Comparison of ENCODE assay signal across 12 cellular contexts in the genomic region with DNA sequence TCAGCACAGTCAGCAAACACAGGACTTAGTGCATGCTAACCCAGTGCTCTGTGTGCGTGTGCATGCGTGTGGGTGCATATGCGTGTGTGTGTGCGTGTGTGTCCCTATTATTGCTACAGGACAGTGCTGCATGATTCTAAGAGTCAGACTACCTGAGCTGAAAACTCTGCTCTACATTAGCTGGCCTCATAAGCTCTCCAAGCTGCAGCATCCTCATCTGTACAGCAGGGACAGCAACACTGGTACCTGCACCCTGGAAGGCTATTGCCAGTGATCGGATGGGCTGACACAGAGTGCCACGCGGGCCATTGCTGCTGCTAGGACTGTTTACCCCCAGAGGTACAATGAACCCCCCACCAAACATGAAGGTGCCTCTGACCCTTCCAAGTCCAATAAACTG. TPM values are rescaled to one million over a fixed set of nuclear protein-coding genes. Genes with fewer than 3 reads are reported as not detected.
DNase-seq lines count a peak whose midpoint lies in the region; ATAC-seq, FAIRE-seq and TF ChIP-seq lines count a peak whose summit lies in the region.
"Had no signal": no experiment of that assay in that cellular context is flagged by ENCODE, and none has a peak within 500 bp of the region (broad histone marks: within the 10 kb centered on the region; RNA-seq: fewer than 3 reads in every experiment).

No MANE protein-coding gene starts in this region.

- H3K27me3 ChIP-seq in astrocyte (ENCODE audit: insufficient read depth, low read length) = no peaks in the 10 kb centered on the region

- DNase-seq in A172 (ENCODE audit: low spot score) (peak; percentile 30), astrocyte (ENCODE audit: low read depth) (peak; percentile 33), left kidney (ENCODE audit: low read depth, low spot score) (peak; percentile 24), NCI-H1417 (lab: John Stamatoyannopoulos, UW) (no peak), GM12892 (ENCODE audit: insufficient read length) (no peak), posterior vena cava (ENCODE audit: low spot score) (no peak)
- DNase-seq: activated CD8-positive, alpha-beta memory T cell treated with anti-CD3 and anti-CD28 coated beads, Interleukin-2, amount 50 U/mL, for 48 hours; NCI-H446 treated with DMSO at 0.1 percent for 48 hours had no signal

- no peak for TF ChIP-seq CTCF in astrocyte (IDR thresholded peaks at IDR 0.05; ENCODE audit: insufficient read depth, low read depth, low read length)

- H3K79me2 ChIP-seq in astrocyte (ENCODE audit: insufficient read depth, low read length) = peaks cover 60% of the 10 kb centered on the region

- FAIRE-seq in astrocyte (lab: Jason Lieb, UNC) (no peak), GM12892 (lab: Jason Lieb, UNC) (no peak)

- no peak overlapping the region for H2AFZ ChIP-seq in astrocyte (ENCODE audit: low read depth, low read length)

- no peaks in the 10 kb centered on the region for H3K36me3 ChIP-seq in astrocyte (ENCODE audit: insufficient read depth, low read length)

- intact Hi-C loops in posterior vena cava (cut with DNase I) = no loop called here

- H3K4me1 Mint-ChIP-seq in astrocyte (ENCODE audit: low read depth, unreplicated experiment) = peaks cover 47% of the 10 kb centered on the region

- H3K9me3 ChIP-seq in astrocyte (ENCODE audit: insufficient read depth, low read depth, low read length) = no peaks in the 10 kb centered on the region

- H3K4me3 Mint-ChIP-seq in astrocyte (ENCODE audit: unreplicated experiment) = peak overlapping the region; percentile 96

- no peaks in the 10 kb centered on the region for H3K27me3 Mint-ChIP-seq in astrocyte (ENCODE audit: low read depth, unreplicated experiment)

- peak overlapping the region; percentile 73 for H3K27ac ChIP-seq in astrocyte (ENCODE audit: low read depth, low read length)
- H3K27ac ChIP-seq: C4-2B had no signal

- peaks cover 7% of the 10 kb centered on the region for H3K36me3 Mint-ChIP-seq in astrocyte (ENCODE audit: low read depth, unreplicated experiment)

- TF ChIP-seq POLR2A in GM12892 (IDR thresholded peaks at IDR 0.05; ENCODE audit: low read depth, low read length) = no peak

- H3K9ac ChIP-seq in astrocyte (ENCODE audit: low read length) = peak overlapping the region; percentile 88

- ATAC-seq in GM21717 (IDR thresholded peaks at IDR 0.05; ENCODE audit: unreplicated experiment) (peak; percentile 60), HG03108 (IDR thresholded peaks at IDR 0.05; ENCODE audit: unreplicated experiment) (no peak)
- ATAC-seq: HCT116 had no signal

- no peaks in the 10 kb centered on the region for H3K9me3 Mint-ChIP-seq in astrocyte (ENCODE audit: unreplicated experiment)

- peaks cover 40% of the 10 kb centered on the region for H3K4me1 ChIP-seq in astrocyte (ENCODE audit: insufficient read depth, low read length)

- H3K4me3 ChIP-seq in astrocyte (ENCODE audit: insufficient read depth, low read depth, low read length) = peak overlapping the region; percentile 87

- peak overlapping the region; percentile 86 for H3K4me2 ChIP-seq in astrocyte (ENCODE audit: low read length)

- H4K20me1 ChIP-seq in astrocyte (ENCODE audit: insufficient read depth, low read length) = peaks cover 43% of the 10 kb centered on the region

- peak overlapping the region; percentile 82 for H3K27ac Mint-ChIP-seq in astrocyte (ENCODE audit: unreplicated experiment)

RNA-seq across cellular contexts. Expression of gene ADAMTS12, which starts 1.2 kb away (rescaled TPM):
- total RNA-seq in A172 (2014; rRNA removed; shearing (Covaris generic)) = 13.4 and 14.4 TPM in 2 replicates
- total RNA-seq in astrocyte (143 and 156 TPM in 2 replicates), posterior vena cava (1 to 10 TPM; 5.9 to 7.1 TPM)
- 12.6 TPM for polyA plus RNA-seq in GM12892 (2012; ENCODE audit: missing spikeins)

RNA-seq across cellular contexts. Expression of gene RXFP3, which starts 45.6 kb away (rescaled TPM):
- not detected in 2 replicates for total RNA-seq in A172 (2014; rRNA removed; shearing (Covaris generic))
- total RNA-seq in astrocyte (not detected in 2 replicates), posterior vena cava (not detected)
- polyA plus RNA-seq in GM12892 (2012; ENCODE audit: missing spikeins) = not detected

Comparison
In these comparisons a context has a peak if more than half of its experiments do, and no peak if none do; other contexts are left out.
1. DNase-seq: peak in A172 (single experiment), astrocyte (single experiment) and left kidney (single experiment); none in NCI-H1417 (0 of 3), GM12892 (single experiment) and posterior vena cava (single experiment).